In the genomic region with DNA sequence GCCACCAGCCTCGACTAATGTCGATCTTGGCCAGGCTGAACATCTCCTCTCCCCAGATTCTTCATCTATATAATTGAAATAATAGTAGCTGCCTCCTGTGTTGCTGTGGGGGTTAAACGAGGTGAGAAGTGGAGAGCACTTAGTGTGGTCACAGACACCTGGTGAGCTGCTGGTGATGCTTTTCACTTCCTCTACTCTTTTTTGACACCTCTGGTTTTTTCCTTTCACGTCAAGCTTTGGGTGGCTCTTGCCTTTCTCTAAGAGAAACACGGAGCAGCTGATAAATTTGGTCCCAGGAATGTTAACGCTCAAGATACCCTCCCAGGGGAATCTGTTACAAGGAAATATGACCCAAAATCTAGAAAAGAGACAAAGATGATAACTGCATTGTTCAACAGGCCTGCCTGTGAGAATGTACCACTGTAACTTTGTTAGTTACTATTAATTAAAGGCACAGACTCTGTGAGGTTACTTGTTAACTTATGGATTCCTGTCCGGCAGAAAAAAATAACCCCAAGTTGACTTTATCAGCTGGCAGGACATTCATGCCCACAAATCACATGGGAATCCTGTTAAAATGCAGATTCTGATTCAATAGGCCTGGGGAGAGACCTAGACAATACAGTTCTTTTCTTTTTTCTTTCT, we compare ENCODE assay signal across 15 cellular contexts. TPM values are rescaled to one million over a fixed set of nuclear protein-coding genes. Genes with fewer than 3 reads are reported as not detected.
A peak's percentile ranks its signal among the peaks of the same experiment; 100 is the strongest.
DNase-seq lines count a peak whose midpoint lies in the region; ATAC-seq and TF ChIP-seq lines count a peak whose summit lies in the region.
"Had no signal": no experiment of that assay in that cellular context is flagged by ENCODE, and none has a peak within 500 bp of the region (broad histone marks: within the 10 kb centered on the region; RNA-seq: fewer than 3 reads in every experiment).

No MANE protein-coding gene starts in this region.

- TF ChIP-seq CTCF in GM06990 (IDR thresholded peaks at IDR 0.05; ENCODE audit: insufficient read depth, low read length, poor library complexity, severe bottlenecking) (no peak), stomach (IDR thresholded peaks at IDR 0.05) (no peak), Caco-2 (IDR thresholded peaks at IDR 0.05; ENCODE audit: insufficient read depth in 1 of 2, low read depth in 1 of 2, low read length in 1 of 2, severe bottlenecking in 1 of 2, unreplicated experiment in 1 of 2) (no peak)

- BruUV-seq in Caco-2 (replicated peaks; lab: Mats Ljungman, UMichigan): no TSS peak

- H3K4me3 Mint-ChIP-seq in activated T-helper 1 cell treated with anti-CD3 and anti-CD28 coated beads, Interleukin-12 subunit alpha, Interleukin-12 subunit beta, Interleukin-2, Interleukin-4 antibody, amounts not matched to agents 30 ng/mL and 10 ng/mL and 1 ng/mL, durations not matched to agents 14 hours and 24 hours and 36 hours: no peak overlapping the region
- no peak overlapping the region for H3K4me3 Mint-ChIP-seq in Caco-2 (ENCODE audit: unreplicated experiment)

- H3K4me1 Mint-ChIP-seq in activated T-helper 1 cell treated with anti-CD3 and anti-CD28 coated beads, Interleukin-12 subunit alpha, Interleukin-12 subunit beta, Interleukin-2, Interleukin-4 antibody, amounts not matched to agents 30 ng/mL and 10 ng/mL and 1 ng/mL, durations not matched to agents 14 hours and 24 hours and 36 hours (ENCODE audit: low read depth): peaks cover 5% of the 10 kb centered on the region
- H3K4me1 Mint-ChIP-seq in Caco-2 (ENCODE audit: low read depth, unreplicated experiment): peaks cover 8% of the 10 kb centered on the region

- no peaks in the 10 kb centered on the region for H3K36me3 ChIP-seq in GM06990 (ENCODE audit: control insufficient read depth, insufficient read depth, low read length)
- H3K36me3 ChIP-seq in stomach: no peaks in the 10 kb centered on the region
- no peaks in the 10 kb centered on the region for H3K36me3 ChIP-seq in Caco-2 (ENCODE audit: control insufficient read depth, insufficient read depth, low read length)
- H3K36me3 ChIP-seq: thoracic aorta had no signal

- H3K27me3 Mint-ChIP-seq in activated T-helper 1 cell treated with anti-CD3 and anti-CD28 coated beads, Interleukin-12 subunit alpha, Interleukin-12 subunit beta, Interleukin-2, Interleukin-4 antibody, amounts not matched to agents 30 ng/mL and 10 ng/mL and 1 ng/mL, durations not matched to agents 14 hours and 24 hours and 36 hours (ENCODE audit: insufficient read depth): peaks cover 5% of the 10 kb centered on the region
- no peaks in the 10 kb centered on the region for H3K27me3 Mint-ChIP-seq in Caco-2 (ENCODE audit: insufficient read depth, unreplicated experiment)

- H3K9me3 Mint-ChIP-seq in activated T-helper 1 cell treated with anti-CD3 and anti-CD28 coated beads, Interleukin-12 subunit alpha, Interleukin-12 subunit beta, Interleukin-2, Interleukin-4 antibody, amounts not matched to agents 30 ng/mL and 10 ng/mL and 1 ng/mL, durations not matched to agents 14 hours and 24 hours and 36 hours: no peaks in the 10 kb centered on the region
- no peaks in the 10 kb centered on the region for H3K9me3 Mint-ChIP-seq in Caco-2 (ENCODE audit: unreplicated experiment)

- no peak for TF ChIP-seq EP300 in stomach (IDR thresholded peaks at IDR 0.05)

- peaks cover 0 to 14% (median 9%) of the 10 kb centered on the region in 4 donors for H3K4me1 ChIP-seq in stomach
- H3K4me1 ChIP-seq in Caco-2: peaks cover 13% of the 10 kb centered on the region

- 55 to 66% (median 57%) methylated on average over 7 of the region's 7 CpGs for WGBS in stomach, 5 donors

- H3K4me3 ChIP-seq in GM06990 (replicated peaks; ENCODE audit: low read depth, low read length): no peak overlapping the region
- H3K4me3 ChIP-seq in stomach: no peak overlapping the region
- no peak overlapping the region for H3K4me3 ChIP-seq in Caco-2 (ENCODE audit: low read depth, low read length)
- H3K4me3 ChIP-seq: thoracic aorta had no signal

- no peak overlapping the region for H3K27ac Mint-ChIP-seq in activated T-helper 1 cell treated with anti-CD3 and anti-CD28 coated beads, Interleukin-12 subunit alpha, Interleukin-12 subunit beta, Interleukin-2, Interleukin-4 antibody, amounts not matched to agents 30 ng/mL and 10 ng/mL and 1 ng/mL, durations not matched to agents 14 hours and 24 hours and 36 hours
- H3K27ac Mint-ChIP-seq in Caco-2 (ENCODE audit: unreplicated experiment): no peak overlapping the region

- no peak overlapping the region for H3K27ac ChIP-seq in stomach
- H3K27ac ChIP-seq: KMS-11, thoracic aorta had no signal

- intact Hi-C loops in stomach (cut with DNase I; ENCODE audit: low total_unique reads) (no loop called here), Caco-2 (cut with micrococcal nuclease; ENCODE audit: unreplicated experiment) (no loop called here)
- intact Hi-C loops in activated T-helper 1 cell treated with anti-CD3 and anti-CD28 coated beads, Interleukin-12 subunit alpha, Interleukin-12 subunit beta, Interleukin-2, Interleukin-4 antibody, amounts not matched to agents 30 ng/mL and 10 ng/mL and 1 ng/mL, durations not matched to agents 14 hours and 24 hours and 36 hours (cut with micrococcal nuclease): no loop called here

- H3K36me3 Mint-ChIP-seq in activated T-helper 1 cell treated with anti-CD3 and anti-CD28 coated beads, Interleukin-12 subunit alpha, Interleukin-12 subunit beta, Interleukin-2, Interleukin-4 antibody, amounts not matched to agents 30 ng/mL and 10 ng/mL and 1 ng/mL, durations not matched to agents 14 hours and 24 hours and 36 hours (ENCODE audit: low read depth): no peaks in the 10 kb centered on the region
- H3K36me3 Mint-ChIP-seq in Caco-2 (ENCODE audit: insufficient read depth, unreplicated experiment): no peaks in the 10 kb centered on the region

- no peaks in the 10 kb centered on the region for H3K9me3 ChIP-seq in stomach
- no peaks in the 10 kb centered on the region for H3K9me3 ChIP-seq in Caco-2
- H3K9me3 ChIP-seq: thoracic aorta had no signal

- ATAC-seq in GM19351 (IDR thresholded peaks at IDR 0.05; ENCODE audit: unreplicated experiment) (peak; percentile 91), HG02763 (IDR thresholded peaks at IDR 0.05; ENCODE audit: unreplicated experiment) (peak; percentile 78), HG03565 (IDR thresholded peaks at IDR 0.05; ENCODE audit: unreplicated experiment) (peak; percentile 53)

- POLR2A ChIA-PET in Caco-2 (lab: Charles Lee): no interaction called here

- CTCF ChIA-PET in Caco-2 (lab: Charles Lee): interaction anchor here (2.3 kb wide), 1 partner anchor 28 kb away, joined by 10 read pairs; no protein-coding TSS in a partner anchor

- DNase-seq in GM06990 (ENCODE audit: extremely low read depth, insufficient read length): peak; percentile 35
- no peak for DNase-seq in stomach
- no peak for DNase-seq in activated T-helper 1 cell treated with anti-CD3 and anti-CD28 coated beads, Interleukin-12 subunit alpha, Interleukin-12 subunit beta, Interleukin-2, Interleukin-4 antibody, amounts not matched to agents 30 ng/mL and 10 ng/mL and 1 ng/mL, durations not matched to agents 14 hours and 24 hours and 36 hours (ENCODE audit: low spot score)
- DNase-seq in Caco-2: no peak
- no peak for DNase-seq in DMS153 (lab: John Stamatoyannopoulos, UW)
- DNase-seq: activated naive CD4-positive, alpha-beta T cell treated with Interleukin-2 at 50 U/mL for 16 hours; foreskin fibroblast; H7; occipital lobe; SIG-M5 had no signal

- TF ChIP-seq POLR2A in stomach (IDR thresholded peaks at IDR 0.05): no peak

- H3K27me3 ChIP-seq in GM06990 (replicated peaks; ENCODE audit: control insufficient read depth, insufficient read depth, low read length): no peaks in the 10 kb centered on the region
- H3K27me3 ChIP-seq in stomach: peaks cover 0 to 4% (median 0%) of the 10 kb centered on the region in 3 donors
- H3K27me3 ChIP-seq in Caco-2 (replicated peaks; ENCODE audit: control insufficient read depth, insufficient read depth, low read length): no peaks in the 10 kb centered on the region

RNA-seq across cellular contexts. Expression of a gene that starts 9.5 kb away (rescaled TPM):
- total RNA-seq in stomach (under 1 TPM in 2 of 5 donors, not detected in 3; under 0.01 to 0.45 TPM), Caco-2 (2022) (not detected in 2 replicates)
- polyA plus RNA-seq in stomach: under 1 TPM in 1 of 3 donors, not detected in 2; 0.05 TPM
- not detected in 2 replicates for total RNA-seq in activated T-helper 1 cell treated with anti-CD3 and anti-CD28 coated beads, Interleukin-12 subunit alpha, Interleukin-12 subunit beta, Interleukin-2, Interleukin-4 antibody, amounts not matched to agents 30 ng/mL and 10 ng/mL and 1 ng/mL, durations not matched to agents 14 hours and 24 hours and 36 hours
- total RNA-seq: H7 had no signal
